ENCODE assay signal across 15 cellular contexts in the genomic region with DNA sequence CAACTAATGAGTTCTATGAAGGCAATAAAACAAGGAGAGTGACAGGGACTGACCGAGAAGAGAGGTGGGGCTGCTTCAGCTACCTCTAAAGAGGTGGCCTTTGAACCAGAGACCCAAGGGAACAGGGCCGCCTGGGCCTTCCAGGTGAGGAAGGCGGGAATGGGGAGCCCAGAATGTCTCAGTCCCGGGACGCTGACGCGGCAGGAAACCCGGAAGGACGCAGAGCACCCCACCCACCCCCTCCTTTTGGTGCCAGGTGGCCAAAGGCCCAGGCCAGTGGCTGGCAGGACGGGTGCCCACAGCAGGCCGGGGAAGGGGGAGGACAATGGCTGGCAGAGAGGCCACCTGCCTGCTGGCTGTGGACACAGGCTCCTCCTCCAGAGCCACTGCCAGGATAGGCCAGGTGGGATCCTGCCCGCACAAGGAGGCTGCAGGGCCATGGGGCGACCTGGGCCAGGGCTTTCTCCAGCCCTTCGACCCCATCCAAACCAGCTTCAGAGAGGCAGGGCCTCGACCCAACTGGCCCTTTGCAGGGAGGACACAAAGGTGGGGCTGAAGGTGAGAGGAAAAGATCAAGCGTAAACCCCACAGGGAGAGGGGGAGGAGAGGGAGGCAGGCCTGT. TPM values are rescaled to one million over a fixed set of nuclear protein-coding genes. Genes with fewer than 3 reads are reported as not detected.
DNase-seq lines count a peak whose midpoint lies in the region; ATAC-seq and TF ChIP-seq lines count a peak whose summit lies in the region.
"Had no signal": no experiment of that assay in that cellular context is flagged by ENCODE, and none has a peak within 500 bp of the region (broad histone marks: within the 10 kb centered on the region; RNA-seq: fewer than 3 reads in every experiment).

No MANE protein-coding gene starts in this region.

- H3K27me3 Mint-ChIP-seq in activated CD4-positive, alpha-beta T cell treated with anti-CD3 and anti-CD28 coated beads, Interleukin-2, amount 10 ng/mL, durations not matched to agents 7 days and 5 days: no peaks in the 10 kb centered on the region
- peaks cover 18% of the 10 kb centered on the region for H3K27me3 Mint-ChIP-seq in brain

- H3K27ac ChIP-seq in lung (ENCODE audit: low read depth in 1 of 2, low read length in 1 of 2) (peak overlapping the region; percentile 55 to 89), upper lobe of right lung (peak overlapping the region; percentile 76)
- H3K27ac ChIP-seq: neutrophil had no signal

- no peak overlapping the region for H3K4me3 Mint-ChIP-seq in activated CD4-positive, alpha-beta T cell treated with anti-CD3 and anti-CD28 coated beads, Interleukin-2, amount 10 ng/mL, durations not matched to agents 7 days and 5 days
- peak overlapping the region in 1 of 5 experiments; percentile 26 for H3K4me3 Mint-ChIP-seq in brain
- H3K4me3 Mint-ChIP-seq: activated naive CD8-positive, alpha-beta T cell treated with anti-CD3 and anti-CD28 coated beads, Interleukin-2, amount 10 ng/mL, durations not matched to agents 7 days and 5 days had no signal

- DNase-seq in activated CD4-positive, alpha-beta T cell treated with anti-CD3 and anti-CD28 coated beads, Interleukin-2, amount 10 ng/mL, durations not matched to agents 7 days and 5 days: no peak
- DNase-seq in activated CD4-positive, alpha-beta T cell treated with anti-CD3 and anti-CD28 coated beads for 4 hours: no peak
- DNase-seq in lung (ENCODE audit: low spot score) (no peak), upper lobe of right lung (peak; percentile 86), hepatic stellate cell (ENCODE audit: low spot score) (no peak), T1000 (lab: John Stamatoyannopoulos, UW) (no peak)
- no peak for DNase-seq in activated CD4-positive, alpha-beta T cell treated with anti-CD3 and anti-CD28 coated beads, Interleukin-2, amount 50 U/mL, for 1 hour
- DNase-seq: activated CD4-positive, alpha-beta T cell treated with anti-CD3 and anti-CD28 coated beads for 1 hour; activated naive CD8-positive, alpha-beta T cell treated with anti-CD3 and anti-CD28 coated beads, Interleukin-2, amount 10 ng/mL, durations not matched to agents 7 days and 5 days; activated T-cell treated with anti-CD3 and anti-CD28 coated beads for 4 hours; glutamatergic neuron; Karpas-422; NCI-H1930 had no signal

- H3K9me3 ChIP-seq in lung (ENCODE audit: control insufficient read depth in 2 of 2, insufficient read depth in 1 of 2, low read length in 1 of 2): no peaks in the 10 kb centered on the region
- no peaks in the 10 kb centered on the region for H3K9me3 ChIP-seq in upper lobe of right lung
- H3K9me3 ChIP-seq: neutrophil had no signal

- H3K36me3 ChIP-seq in lung (ENCODE audit: control insufficient read depth in 2 of 2, insufficient read depth in 2 of 2, low read length in 2 of 2) (no peaks in the 10 kb centered on the region), upper lobe of right lung (no peaks in the 10 kb centered on the region)
- H3K36me3 ChIP-seq: neutrophil had no signal

- no peaks in the 10 kb centered on the region for H3K27me3 ChIP-seq in lung (ENCODE audit: control insufficient read depth, insufficient read depth)
- H3K27me3 ChIP-seq in upper lobe of right lung: no peaks in the 10 kb centered on the region

- TF ChIP-seq CTCF in brain (conservative IDR thresholded peaks at IDR 0.05) (no peak), lung (IDR thresholded peaks at IDR 0.05; ENCODE audit: control extremely low read depth, extremely low read depth) (no peak), upper lobe of right lung (IDR thresholded peaks at IDR 0.05) (no peak)

- H3K4me1 Mint-ChIP-seq in activated CD4-positive, alpha-beta T cell treated with anti-CD3 and anti-CD28 coated beads, Interleukin-2, amount 10 ng/mL, durations not matched to agents 7 days and 5 days: no peaks in the 10 kb centered on the region
- H3K4me1 Mint-ChIP-seq in brain: peaks cover 86% of the 10 kb centered on the region
- H3K4me1 Mint-ChIP-seq: activated naive CD8-positive, alpha-beta T cell treated with anti-CD3 and anti-CD28 coated beads, Interleukin-2, amount 10 ng/mL, durations not matched to agents 7 days and 5 days had no signal

- CTCF ChIA-PET in activated CD4-positive, alpha-beta T cell treated with anti-CD3 and anti-CD28 coated beads, Interleukin-2, amount 10 ng/mL, durations not matched to agents 7 days and 5 days (lab: Charles Lee): no interaction called here

- H3K4me3 ChIP-seq in lung: no peak overlapping the region
- no peak overlapping the region for H3K4me3 ChIP-seq in upper lobe of right lung

- peak overlapping the region; percentile 46 for H3K27ac Mint-ChIP-seq in activated CD4-positive, alpha-beta T cell treated with anti-CD3 and anti-CD28 coated beads, Interleukin-2, amount 10 ng/mL, durations not matched to agents 7 days and 5 days
- peak overlapping the region in 4 of 5 experiments; percentile 6 to 85 (median 60) for H3K27ac Mint-ChIP-seq in brain
- H3K27ac Mint-ChIP-seq: activated naive CD8-positive, alpha-beta T cell treated with anti-CD3 and anti-CD28 coated beads, Interleukin-2, amount 10 ng/mL, durations not matched to agents 7 days and 5 days had no signal

- peak; percentile 27 for ATAC-seq in lung (ENCODE audit: insufficient read depth, low FRiP score)
- peak; percentile 55 for ATAC-seq in upper lobe of right lung

- no peaks in the 10 kb centered on the region for H3K9me3 Mint-ChIP-seq in activated CD4-positive, alpha-beta T cell treated with anti-CD3 and anti-CD28 coated beads, Interleukin-2, amount 10 ng/mL, durations not matched to agents 7 days and 5 days
- peaks cover 0 to 3% (median 0%) of the 10 kb centered on the region in 5 experiments for H3K9me3 Mint-ChIP-seq in brain
- H3K9me3 Mint-ChIP-seq: activated naive CD8-positive, alpha-beta T cell treated with anti-CD3 and anti-CD28 coated beads, Interleukin-2, amount 10 ng/mL, durations not matched to agents 7 days and 5 days had no signal

- intact Hi-C loops in upper lobe of right lung (cut with DNase I): no loop called here

- POLR2A ChIA-PET in activated CD4-positive, alpha-beta T cell treated with anti-CD3 and anti-CD28 coated beads, Interleukin-2, amount 10 ng/mL, durations not matched to agents 7 days and 5 days (lab: Charles Lee): no interaction called here

- WGBS in lung, 2 donors: 59 to 78% methylated on average over 15 of the region's 16 CpGs

- H3K4me1 ChIP-seq in lung (ENCODE audit: control insufficient read depth in 2 of 2, insufficient read depth in 2 of 2, low read length in 2 of 2) (peaks cover 4 to 17% of the 10 kb centered on the region in 2 donors), upper lobe of right lung (peaks cover 19% of the 10 kb centered on the region)

- H3K36me3 Mint-ChIP-seq in activated CD4-positive, alpha-beta T cell treated with anti-CD3 and anti-CD28 coated beads, Interleukin-2, amount 10 ng/mL, durations not matched to agents 7 days and 5 days (ENCODE audit: low read depth): no peaks in the 10 kb centered on the region
- no peaks in the 10 kb centered on the region for H3K36me3 Mint-ChIP-seq in brain
- H3K36me3 Mint-ChIP-seq: activated naive CD8-positive, alpha-beta T cell treated with anti-CD3 and anti-CD28 coated beads, Interleukin-2, amount 10 ng/mL, durations not matched to agents 7 days and 5 days had no signal

RNA-seq across cellular contexts. Expression of gene CASZ1, which starts 58.2 kb away (rescaled TPM):
- total RNA-seq in activated CD4-positive, alpha-beta T cell treated with anti-CD3 and anti-CD28 coated beads, Interleukin-2, amount 10 ng/mL, durations not matched to agents 7 days and 5 days: 1 to 10 TPM; 7.6 to 9.8 TPM
- polyA plus RNA-seq in brain (ENCODE audit: insufficient read depth, low read depth, low replicate concordance) (6.6 TPM), lung (10 to 100 TPM; 10.3 to 19.2 TPM)
- total RNA-seq in lung (10 to 100 TPM; 61.9 to 69.9 TPM), upper lobe of right lung (63.6 TPM)
